In the genomic region with DNA sequence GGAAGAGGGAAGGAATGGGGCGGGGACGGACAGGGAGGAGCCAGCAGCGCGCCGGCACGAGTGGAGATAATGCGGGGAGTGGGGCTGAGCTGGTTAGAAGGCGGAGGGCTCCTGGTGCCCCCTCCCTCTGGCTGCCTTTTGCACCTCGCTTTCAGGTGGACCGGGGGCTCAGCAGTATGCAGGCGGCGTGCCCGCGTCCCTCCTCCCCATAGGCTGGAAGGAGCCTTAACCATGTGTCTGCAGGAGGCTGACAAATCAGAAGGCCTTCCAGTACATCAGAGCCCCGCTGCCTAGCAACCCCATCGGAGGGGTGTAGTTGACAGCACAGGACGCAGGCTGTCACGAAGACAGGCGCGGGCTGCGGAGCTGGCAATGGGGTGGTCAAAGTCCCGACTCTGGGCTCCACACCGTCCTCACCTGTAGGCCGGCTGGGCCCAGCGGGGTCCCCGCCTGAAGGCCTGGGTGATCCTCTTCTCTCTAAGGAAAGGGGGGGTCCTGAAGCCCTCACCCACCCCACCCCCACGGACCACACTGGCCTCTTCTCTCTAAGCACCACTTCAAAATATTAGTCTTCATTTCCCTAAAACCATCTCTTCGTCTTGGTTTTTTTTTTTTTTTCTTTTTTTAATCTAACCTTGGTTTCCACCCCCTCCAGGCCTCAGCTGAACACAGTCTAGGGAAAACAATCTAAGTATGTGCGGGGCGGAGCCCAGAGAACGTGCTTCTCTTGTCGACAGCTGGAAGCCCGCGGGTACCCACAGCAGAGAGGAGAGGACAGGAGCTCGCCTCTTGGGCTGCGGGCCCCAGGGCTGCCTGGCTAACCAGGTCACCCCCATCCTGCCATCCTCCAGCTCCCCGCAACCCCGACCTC, we compare ENCODE assay signal across 8 cellular contexts. TPM values are rescaled to one million over a fixed set of nuclear protein-coding genes. Genes with fewer than 3 reads are reported as not detected.
DNase-seq lines count a peak whose midpoint lies in the region; ATAC-seq and TF ChIP-seq lines count a peak whose summit lies in the region.

No MANE protein-coding gene starts in this region.

- POLR2A ChIA-PET in OCI-LY7 (lab: Charles Lee) = interaction anchor here (0.5 to 2.0 kb wide), 16 partner anchors 8 to 756 kb away, joined by 3 to 9 read pairs (median 4); partner anchors contain the start of gene MLXIP
- POLR2A ChIA-PET in naive thymus-derived CD8-positive, alpha-beta T cell (lab: Charles Lee) = interaction anchor here (0.5 to 4.3 kb wide), 26 partner anchors 9 to 1335 kb away, joined by 3 to 44 read pairs (median 4); partner anchors contain the start of genes KDM2B, ORAI1, RPLP0 and RSRC2

- peaks cover 24% of the 10 kb centered on the region for H3K36me3 ChIP-seq in OCI-LY7 (ENCODE audit: insufficient read depth, low read length)

- peak overlapping the region; percentile 93 for H3K27ac ChIP-seq in OCI-LY7 (ENCODE audit: low read depth, low read length, poor library complexity, severe bottlenecking)

- intact Hi-C loops in OCI-LY7 (cut with micrococcal nuclease; ENCODE audit: unreplicated experiment) = loop anchor here (1.0 to 5.0 kb wide), 5 partner anchors 13 to 256 kb away; partner anchors contain the start of genes KDM2B and RHOF

- peak overlapping the region; percentile 73; the same call in 1 of the 2 replicates for H2AFZ ChIP-seq in OCI-LY7 (ENCODE audit: low read length)

- H3K27ac Mint-ChIP-seq in naive thymus-derived CD8-positive, alpha-beta T cell = peak overlapping the region; percentile 85 to 99 (median 95)

- no peaks in the 10 kb centered on the region for H3K9me3 ChIP-seq in OCI-LY7 (ENCODE audit: low read length)

- peaks cover 52% of the 10 kb centered on the region for H3K4me1 ChIP-seq in OCI-LY7 (ENCODE audit: insufficient read depth, low read length, poor library complexity, severe bottlenecking)

- H3K4me3 ChIP-seq in OCI-LY7 (ENCODE audit: low read depth, low read length, poor library complexity, severe bottlenecking) = peak overlapping the region; percentile 73

- TF ChIP-seq CTCF in OCI-LY7 (conservative IDR thresholded peaks at IDR 0.05; ENCODE audit: low read length) = no peak

- no peaks in the 10 kb centered on the region for H3K79me2 ChIP-seq in OCI-LY7 (ENCODE audit: insufficient read depth, low read depth, low read length)

- CTCF ChIA-PET in OCI-LY7 (lab: Charles Lee; ENCODE audit: unreplicated experiment) = no interaction called here

- H3K9me2 ChIP-seq in OCI-LY7 (ENCODE audit: insufficient read depth, low read length) = no peaks in the 10 kb centered on the region

- no peaks in the 10 kb centered on the region for H3K27me3 Mint-ChIP-seq in naive thymus-derived CD8-positive, alpha-beta T cell

- H3K9me3 Mint-ChIP-seq in naive thymus-derived CD8-positive, alpha-beta T cell = no peaks in the 10 kb centered on the region

- peaks cover 0 to 22% (median 2%) of the 10 kb centered on the region in 3 donors for H3K36me3 Mint-ChIP-seq in naive thymus-derived CD8-positive, alpha-beta T cell

- BruUV-seq in OCI-LY7 (replicated peaks; lab: Mats Ljungman, UMichigan) = no TSS peak

- H3K4me2 ChIP-seq in OCI-LY7 (ENCODE audit: low read length) = peak overlapping the region; percentile 97

- peak overlapping the region; percentile 72 to 92 (median 78) for H3K4me3 Mint-ChIP-seq in naive thymus-derived CD8-positive, alpha-beta T cell

- peaks cover 23 to 72% (median 59%) of the 10 kb centered on the region in 4 donors for H3K4me1 Mint-ChIP-seq in naive thymus-derived CD8-positive, alpha-beta T cell

- H4K20me1 ChIP-seq in OCI-LY7 (ENCODE audit: insufficient read depth, low read length) = no peaks in the 10 kb centered on the region

- ATAC-seq in GM19455 (IDR thresholded peaks at IDR 0.05; ENCODE audit: unreplicated experiment) = peak; percentile 55
- ATAC-seq in HG03558 (IDR thresholded peaks at IDR 0.05; ENCODE audit: extremely low read depth, unreplicated experiment) = peak; percentile 28
- peak; percentile 69 to 76 for ATAC-seq in naive thymus-derived CD8-positive, alpha-beta T cell

- DNase-seq in COR-L47 (lab: John Stamatoyannopoulos, UW) (peak; percentile 90), OCI-LY7 (ENCODE audit: low spot score) (peak; percentile 96), activated T-helper 1 cell treated with Interleukin-2 at 50 U/mL for 16 hours (ENCODE audit: low read depth) (peak; percentile 30), fibroblast of peridontal ligament (ENCODE audit: extremely low read depth) (peak; percentile 78), superior temporal gyrus (ENCODE audit: extremely low spot score) (peak; percentile 74)
- DNase-seq in naive thymus-derived CD8-positive, alpha-beta T cell = peak; percentile 57 to 95 (median 84)

RNA-seq across cellular contexts. Expression of gene KDM2B, which starts 44.5 kb away (rescaled TPM):
- 75.1 and 78.5 TPM in 2 replicates for total RNA-seq in OCI-LY7 (2014; rRNA removed; shearing (Covaris generic))
- total RNA-seq in OCI-LY7 (2022) = 88.0 and 93.6 TPM in 2 replicates
- total RNA-seq in naive thymus-derived CD8-positive, alpha-beta T cell = 10 to 100 TPM; 91.8 to 95.0 TPM
- polyA plus RNA-seq in naive thymus-derived CD8-positive, alpha-beta T cell = 10 to 100 TPM; 13.0 to 19.4 (median 18.4) TPM

Comparison
In these comparisons a context has a peak if more than half of its experiments do, and no peak if none do; other contexts are left out.
1. Peak in every context shown above with its lines: DNase-seq, ATAC-seq, H3K4me3 ChIP-seq and H3K27ac ChIP-seq.
2. DNase-seq: peak in every context shown above with its lines; median percentile 96 in OCI-LY7; 90 in COR-L47; 84 in naive thymus-derived CD8-positive, alpha-beta T cell; 78 in fibroblast of peridontal ligament; 74 in superior temporal gyrus; 30 in activated T-helper 1 cell treated with Interleukin-2 at 50 U/mL for 16 hours.